In genomic region chr1:40895601-40896000, GRCh38 we compare ENCODE assay signal across 19 cellular contexts. TPM values are rescaled to one million over a fixed set of nuclear protein-coding genes. Genes with fewer than 3 reads are reported as not detected.
DNase-seq lines count a peak whose midpoint lies in the region; ATAC-seq and TF ChIP-seq lines count a peak whose summit lies in the region.
"Had no signal": no experiment of that assay in that cellular context is flagged by ENCODE, and none has a peak within 500 bp of the region (broad histone marks: within the 10 kb centered on the region; RNA-seq: fewer than 3 reads in every experiment).

No MANE protein-coding gene starts in this region.

- H3K9me3 Mint-ChIP-seq in activated CD8-positive, alpha-beta T cell treated with anti-CD3 and anti-CD28 coated beads for 36 hours, result peaks cover 24% of the 10 kb centered on the region
- H3K9me3 Mint-ChIP-seq in activated CD8-positive, alpha-beta T cell treated with anti-CD3 and anti-CD28 coated beads, Interleukin-2, amount 10 ng/mL, durations not matched to agents 7 days and 5 days (ENCODE audit: insufficient read depth), result peaks cover 20% of the 10 kb centered on the region
- peaks cover 24% of the 10 kb centered on the region for H3K9me3 Mint-ChIP-seq in activated naive CD8-positive, alpha-beta T cell treated with anti-CD3 and anti-CD28 coated beads, Interleukin-2, amount 50 U/mL, for 24 hours
- peaks cover 18% of the 10 kb centered on the region for H3K9me3 Mint-ChIP-seq in stimulated activated effector memory CD8-positive, alpha-beta T cell treated with anti-CD3 and anti-CD28 coated beads, Interleukin-12 subunit alpha, Interleukin-12 subunit beta, amount 100 ng/mL, for 72 hours

- no peak overlapping the region for H3K4me2 ChIP-seq in MM.1S (ENCODE audit: low read depth, low read length)

- H3K4me3 Mint-ChIP-seq in activated CD8-positive, alpha-beta T cell treated with anti-CD3 and anti-CD28 coated beads for 36 hours, result no peak overlapping the region
- H3K4me3 Mint-ChIP-seq in activated CD8-positive, alpha-beta T cell treated with anti-CD3 and anti-CD28 coated beads, Interleukin-2, amount 10 ng/mL, durations not matched to agents 7 days and 5 days, result no peak overlapping the region
- no peak overlapping the region for H3K4me3 Mint-ChIP-seq in activated naive CD8-positive, alpha-beta T cell treated with anti-CD3 and anti-CD28 coated beads, Interleukin-2, amount 50 U/mL, for 24 hours
- H3K4me3 Mint-ChIP-seq in stimulated activated effector memory CD8-positive, alpha-beta T cell treated with anti-CD3 and anti-CD28 coated beads, Interleukin-12 subunit alpha, Interleukin-12 subunit beta, amount 100 ng/mL, for 72 hours, result no peak overlapping the region

- intact Hi-C loops in activated CD8-positive, alpha-beta T cell treated with anti-CD3 and anti-CD28 coated beads for 36 hours (cut with micrococcal nuclease), result no loop called here
- intact Hi-C loops in prostate gland (cut with DNase I), result no loop called here

- H2AFZ ChIP-seq in MM.1S (ENCODE audit: low read length), result no peak overlapping the region

- no peaks in the 10 kb centered on the region for H3K79me2 ChIP-seq in MM.1S (ENCODE audit: low read length)

- H3K27me3 Mint-ChIP-seq in activated CD8-positive, alpha-beta T cell treated with anti-CD3 and anti-CD28 coated beads for 36 hours, result peaks cover 2% of the 10 kb centered on the region
- peaks cover 2% of the 10 kb centered on the region for H3K27me3 Mint-ChIP-seq in activated CD8-positive, alpha-beta T cell treated with anti-CD3 and anti-CD28 coated beads, Interleukin-2, amount 10 ng/mL, durations not matched to agents 7 days and 5 days (ENCODE audit: low read depth)
- H3K27me3 Mint-ChIP-seq in activated naive CD8-positive, alpha-beta T cell treated with anti-CD3 and anti-CD28 coated beads, Interleukin-2, amount 50 U/mL, for 24 hours, result peaks cover 3% of the 10 kb centered on the region

- H3K9me2 ChIP-seq in MM.1S (replicated peaks; ENCODE audit: insufficient read depth, low read length), result no peaks in the 10 kb centered on the region

- no peaks in the 10 kb centered on the region for H3F3A ChIP-seq in MM.1S (ENCODE audit: insufficient read depth, low read length)

- H3K27me3 ChIP-seq in prostate gland (replicated peaks; ENCODE audit: insufficient read depth) (no peaks in the 10 kb centered on the region), MM.1S (replicated peaks; ENCODE audit: insufficient read depth, low read length) (no peaks in the 10 kb centered on the region)
- H3K27me3 ChIP-seq: BE2C had no signal

- H3K4me3 ChIP-seq in prostate gland, result no peak overlapping the region
- no peak overlapping the region for H3K4me3 ChIP-seq in MM.1S (ENCODE audit: low read length)

- no peak overlapping the region for H3K9ac ChIP-seq in MM.1S (ENCODE audit: low read length)

- H3K36me3 ChIP-seq in prostate gland (no peaks in the 10 kb centered on the region), MM.1S (replicated peaks; ENCODE audit: insufficient read depth, low read length) (no peaks in the 10 kb centered on the region)
- H3K36me3 ChIP-seq: BE2C had no signal

- H3K27ac ChIP-seq in prostate gland (no peak overlapping the region), MM.1S (ENCODE audit: low read length) (no peak overlapping the region)

- peak overlapping the region; percentile 31 for H3K27ac Mint-ChIP-seq in activated CD8-positive, alpha-beta T cell treated with anti-CD3 and anti-CD28 coated beads for 36 hours
- no peak overlapping the region for H3K27ac Mint-ChIP-seq in activated CD8-positive, alpha-beta T cell treated with anti-CD3 and anti-CD28 coated beads, Interleukin-2, amount 10 ng/mL, durations not matched to agents 7 days and 5 days
- H3K27ac Mint-ChIP-seq in activated naive CD8-positive, alpha-beta T cell treated with anti-CD3 and anti-CD28 coated beads, Interleukin-2, amount 50 U/mL, for 24 hours, result no peak overlapping the region
- H3K27ac Mint-ChIP-seq in stimulated activated effector memory CD8-positive, alpha-beta T cell treated with anti-CD3 and anti-CD28 coated beads, Interleukin-12 subunit alpha, Interleukin-12 subunit beta, amount 100 ng/mL, for 72 hours, result no peak overlapping the region

- peak; percentile 76 for DNase-seq in activated CD8-positive, alpha-beta T cell treated with anti-CD3 and anti-CD28 coated beads for 36 hours
- no peak for DNase-seq in activated CD8-positive, alpha-beta T cell treated with anti-CD3 and anti-CD28 coated beads, Interleukin-2, amount 10 ng/mL, durations not matched to agents 7 days and 5 days
- DNase-seq in stimulated activated CD4-positive, alpha-beta T cell treated with anti-CD3 and anti-CD28 coated beads, Interleukin-2, amount 100 ng/mL, for 4 hours (ENCODE audit: low read depth), result peak; percentile 5
- no peak for DNase-seq in stimulated activated CD4-positive, alpha-beta T cell treated with anti-CD3 and anti-CD28 coated beads, Interleukin-4, amount 100 ng/mL, for 24 hours
- DNase-seq in activated naive CD8-positive, alpha-beta T cell treated with anti-CD3 and anti-CD28 coated beads, Interleukin-2, amount 50 U/mL, for 24 hours, result peak; percentile 25
- no peak for DNase-seq in stimulated activated effector memory CD8-positive, alpha-beta T cell treated with anti-CD3 and anti-CD28 coated beads, Interleukin-12 subunit alpha, Interleukin-12 subunit beta, amount 100 ng/mL, for 72 hours (ENCODE audit: low spot score in 2 of 2)
- DNase-seq in prostate gland (ENCODE audit: low spot score), result no peak
- no peak for DNase-seq in MM.1S
- DNase-seq: BE2C; DMS79; IMR-90; MV-4-11; NCI-H1105 treated with DMSO at 0.1 percent for 48 hours; NCI-H2081; NCI-H2171; NCI-H345; NCI-H524; NCI-H774; NK-92 treated with Interleukin-12 subunit alpha and Interleukin-12 subunit beta, amount 100 ng/mL, for 24 hours had no signal

- TF ChIP-seq POLR2A in prostate gland (IDR thresholded peaks at IDR 0.05), result no peak

- peak; percentile 91 for ATAC-seq in activated CD8-positive, alpha-beta T cell treated with anti-CD3 and anti-CD28 coated beads for 36 hours
- ATAC-seq in activated CD8-positive, alpha-beta T cell treated with anti-CD3 and anti-CD28 coated beads, Interleukin-2, amount 10 ng/mL, durations not matched to agents 7 days and 5 days, result no peak
- peak; percentile 71 for ATAC-seq in activated naive CD8-positive, alpha-beta T cell treated with anti-CD3 and anti-CD28 coated beads, Interleukin-2, amount 50 U/mL, for 24 hours
- peak; percentile 91 for ATAC-seq in stimulated activated effector memory CD8-positive, alpha-beta T cell treated with anti-CD3 and anti-CD28 coated beads, Interleukin-12 subunit alpha, Interleukin-12 subunit beta, amount 100 ng/mL, for 72 hours

- peaks cover 12% of the 10 kb centered on the region for H3K4me1 Mint-ChIP-seq in activated CD8-positive, alpha-beta T cell treated with anti-CD3 and anti-CD28 coated beads for 36 hours (ENCODE audit: low read depth)
- no peaks in the 10 kb centered on the region for H3K4me1 Mint-ChIP-seq in activated CD8-positive, alpha-beta T cell treated with anti-CD3 and anti-CD28 coated beads, Interleukin-2, amount 10 ng/mL, durations not matched to agents 7 days and 5 days (ENCODE audit: low read depth)
- peaks cover 17% of the 10 kb centered on the region for H3K4me1 Mint-ChIP-seq in activated naive CD8-positive, alpha-beta T cell treated with anti-CD3 and anti-CD28 coated beads, Interleukin-2, amount 50 U/mL, for 24 hours
- H3K4me1 Mint-ChIP-seq in stimulated activated effector memory CD8-positive, alpha-beta T cell treated with anti-CD3 and anti-CD28 coated beads, Interleukin-12 subunit alpha, Interleukin-12 subunit beta, amount 100 ng/mL, for 72 hours, result peaks cover 13% of the 10 kb centered on the region

- H3K9me3 ChIP-seq in prostate gland (no peaks in the 10 kb centered on the region), MM.1S (replicated peaks; ENCODE audit: insufficient read depth, low read length) (no peaks in the 10 kb centered on the region)
- H3K9me3 ChIP-seq: BE2C had no signal

- H3K4me1 ChIP-seq in prostate gland (replicated peaks) (no peaks in the 10 kb centered on the region), MM.1S (ENCODE audit: low read length) (no peaks in the 10 kb centered on the region)
- H3K4me1 ChIP-seq: BE2C had no signal

- H3K36me3 Mint-ChIP-seq in activated CD8-positive, alpha-beta T cell treated with anti-CD3 and anti-CD28 coated beads for 36 hours (ENCODE audit: low read depth), result peaks cover 3% of the 10 kb centered on the region
- H3K36me3 Mint-ChIP-seq in activated CD8-positive, alpha-beta T cell treated with anti-CD3 and anti-CD28 coated beads, Interleukin-2, amount 10 ng/mL, durations not matched to agents 7 days and 5 days (ENCODE audit: low read depth), result no peaks in the 10 kb centered on the region
- peaks cover 11% of the 10 kb centered on the region for H3K36me3 Mint-ChIP-seq in activated naive CD8-positive, alpha-beta T cell treated with anti-CD3 and anti-CD28 coated beads, Interleukin-2, amount 50 U/mL, for 24 hours (ENCODE audit: low read depth)
- no peaks in the 10 kb centered on the region for H3K36me3 Mint-ChIP-seq in stimulated activated effector memory CD8-positive, alpha-beta T cell treated with anti-CD3 and anti-CD28 coated beads, Interleukin-12 subunit alpha, Interleukin-12 subunit beta, amount 100 ng/mL, for 72 hours

- TF ChIP-seq CTCF in activated CD8-positive, alpha-beta T cell treated with anti-CD3 and anti-CD28 coated beads for 36 hours (IDR thresholded peaks at IDR 0.05), result no peak
- no peak for TF ChIP-seq CTCF in prostate gland (IDR thresholded peaks at IDR 0.05)
- no peak for TF ChIP-seq CTCF in MM.1S (IDR thresholded peaks at IDR 0.05; ENCODE audit: low read length)

- H4K20me1 ChIP-seq in MM.1S (ENCODE audit: insufficient read depth, low read length), result no peaks in the 10 kb centered on the region

- CTCF ChIA-PET in activated CD8-positive, alpha-beta T cell treated with anti-CD3 and anti-CD28 coated beads for 36 hours (lab: Charles Lee), result no interaction called here
- CTCF ChIA-PET in activated CD8-positive, alpha-beta T cell treated with anti-CD3 and anti-CD28 coated beads, Interleukin-2, amount 10 ng/mL, durations not matched to agents 7 days and 5 days (lab: Charles Lee), result no interaction called here

- POLR2A ChIA-PET in activated CD8-positive, alpha-beta T cell treated with anti-CD3 and anti-CD28 coated beads for 36 hours (lab: Charles Lee), result no interaction called here
- POLR2A ChIA-PET in activated CD8-positive, alpha-beta T cell treated with anti-CD3 and anti-CD28 coated beads, Interleukin-2, amount 10 ng/mL, durations not matched to agents 7 days and 5 days (lab: Charles Lee), result no interaction called here

- 96% methylated on average over 1 of the region's 1 CpG for WGBS in prostate gland

RNA-seq across cellular contexts. Expression of gene CITED4, which starts 33.4 kb away (rescaled TPM):
- total RNA-seq in activated CD8-positive, alpha-beta T cell treated with anti-CD3 and anti-CD28 coated beads for 36 hours, result 1 to 10 TPM; 6.7 to 7.4 TPM
- total RNA-seq in activated CD8-positive, alpha-beta T cell treated with anti-CD3 and anti-CD28 coated beads, Interleukin-2, amount 10 ng/mL, durations not matched to agents 7 days and 5 days, result 1 to 10 TPM; 9.1 to 10.0 TPM
- 100 to 1,000 TPM in 1 of 2 donors, 10 to 100 TPM in 1; 72.3 to 138 TPM for total RNA-seq in prostate gland

Comparison
In these comparisons a context has a peak if more than half of its experiments do, and no peak if none do; other contexts are left out.
1. DNase-seq: peak in activated CD8-positive, alpha-beta T cell treated with anti-CD3 and anti-CD28 coated beads for 36 hours (single experiment), stimulated activated CD4-positive, alpha-beta T cell treated with anti-CD3 and anti-CD28 coated beads, Interleukin-2, amount 100 ng/mL, for 4 hours (single experiment) and activated naive CD8-positive, alpha-beta T cell treated with anti-CD3 and anti-CD28 coated beads, Interleukin-2, amount 50 U/mL, for 24 hours (single experiment); none in activated CD8-positive, alpha-beta T cell treated with anti-CD3 and anti-CD28 coated beads, Interleukin-2, amount 10 ng/mL, durations not matched to agents 7 days and 5 days (single experiment), stimulated activated CD4-positive, alpha-beta T cell treated with anti-CD3 and anti-CD28 coated beads, Interleukin-4, amount 100 ng/mL, for 24 hours (single experiment), stimulated activated effector memory CD8-positive, alpha-beta T cell treated with anti-CD3 and anti-CD28 coated beads, Interleukin-12 subunit alpha, Interleukin-12 subunit beta, amount 100 ng/mL, for 72 hours (0 of 2), prostate gland (single experiment) and MM.1S (single experiment).
2. RNA of gene CITED4, which starts 33.4 kb away (total RNA-seq): 72.3 to 138 TPM in prostate gland; 9.1 to 10.0 TPM in activated CD8-positive, alpha-beta T cell treated with anti-CD3 and anti-CD28 coated beads, Interleukin-2, amount 10 ng/mL, durations not matched to agents 7 days and 5 days and 6.7 to 7.4 TPM in activated CD8-positive, alpha-beta T cell treated with anti-CD3 and anti-CD28 coated beads for 36 hours; every median in the first group is over 4 times any median in the second.